ENCODE assay signal across 10 cellular contexts in genomic region chr22:30235687-30236170, GRCh38.
DNase-seq lines count a peak whose midpoint lies in the region; TF ChIP-seq lines count a peak whose summit lies in the region.
"Had no signal": no experiment of that assay in that cellular context is flagged by ENCODE, and none has a peak within 500 bp of the region (broad histone marks: within the 10 kb centered on the region; RNA-seq: fewer than 3 reads in every experiment).

No MANE protein-coding gene starts in this region.

- no peaks in the 10 kb centered on the region for H3K36me3 ChIP-seq in HAP-1 (replicated peaks)

- POLR2A ChIA-PET in AG04449 (lab: Yijun Ruan, JAX), result interaction anchor here (0.6 to 2.4 kb wide), 9 partner anchors 11 to 726 kb away, joined by 3 to 13 read pairs (median 7); partner anchors contain the start of gene LIF

- TF ChIP-seq CTCF in AG04449 (IDR thresholded peaks at IDR 0.05; ENCODE audit: insufficient read depth, low read length, missing control alignments), result no peak

- peaks cover 6% of the 10 kb centered on the region; the same call in 1 of the 2 replicates for H3K4me1 ChIP-seq in HAP-1

- DNase-seq in AG04449 (ENCODE audit: low read depth, low spot score), result peak; percentile 90
- peak; percentile 46 for DNase-seq in HS-5 (ENCODE audit: low read depth)
- peak; percentile 98 for DNase-seq in astrocyte of the hippocampus (ENCODE audit: low read depth, low spot score)
- peak; percentile 71 for DNase-seq in left kidney (ENCODE audit: low read depth, low spot score)
- DNase-seq in NCI-H187 (lab: John Stamatoyannopoulos, UW), result no peak
- no peak for DNase-seq in HAP-1 (ENCODE audit: low spot score in 2 of 2)
- no peak for DNase-seq in hippocampal formation (lab: John Stamatoyannopoulos, UW)
- no peak for DNase-seq in NK-92 (lab: John Stamatoyannopoulos, UW; ENCODE audit: unreplicated experiment)
- DNase-seq: activated CD4-positive, alpha-beta T cell treated with anti-CD3 and anti-CD28 coated beads, Interleukin-2, amount 50 U/mL, for 48 hours; stimulated activated naive CD8-positive, alpha-beta T cell treated with anti-CD3 and anti-CD28 coated beads, Interleukin-15, amount 100 ng/mL, for 72 hours had no signal

- H3K9me3 ChIP-seq in HAP-1, result no peaks in the 10 kb centered on the region

- CTCF ChIA-PET in AG04449 (lab: Yijun Ruan, JAX), result interaction anchor here (0.7 to 7.9 kb wide), 6 partner anchors 15 to 129 kb away, joined by 4 to 48 read pairs (median 4); no protein-coding TSS in a partner anchor

- in situ Hi-C loops in HAP-1 (cut with MboI; ENCODE audit: low sequenced_read_pairs), result no loop called here

- H3K4me3 ChIP-seq in AG04449 (ENCODE audit: low read depth, low read length) (no peak overlapping the region), HAP-1 (no peak overlapping the region)

- no peaks in the 10 kb centered on the region for H3K27me3 ChIP-seq in HAP-1 (ENCODE audit: low read depth)

Comparison
In these comparisons a context has a peak if more than half of its experiments do, and no peak if none do; other contexts are left out.
1. DNase-seq: peak in AG04449 (single experiment), HS-5 (single experiment), astrocyte of the hippocampus (single experiment) and left kidney (single experiment); none in NCI-H187 (0 of 2), HAP-1 (0 of 2), hippocampal formation (0 of 2) and NK-92 (single experiment).